31 cellular contexts compared by ENCODE assay signal in the genomic region with DNA sequence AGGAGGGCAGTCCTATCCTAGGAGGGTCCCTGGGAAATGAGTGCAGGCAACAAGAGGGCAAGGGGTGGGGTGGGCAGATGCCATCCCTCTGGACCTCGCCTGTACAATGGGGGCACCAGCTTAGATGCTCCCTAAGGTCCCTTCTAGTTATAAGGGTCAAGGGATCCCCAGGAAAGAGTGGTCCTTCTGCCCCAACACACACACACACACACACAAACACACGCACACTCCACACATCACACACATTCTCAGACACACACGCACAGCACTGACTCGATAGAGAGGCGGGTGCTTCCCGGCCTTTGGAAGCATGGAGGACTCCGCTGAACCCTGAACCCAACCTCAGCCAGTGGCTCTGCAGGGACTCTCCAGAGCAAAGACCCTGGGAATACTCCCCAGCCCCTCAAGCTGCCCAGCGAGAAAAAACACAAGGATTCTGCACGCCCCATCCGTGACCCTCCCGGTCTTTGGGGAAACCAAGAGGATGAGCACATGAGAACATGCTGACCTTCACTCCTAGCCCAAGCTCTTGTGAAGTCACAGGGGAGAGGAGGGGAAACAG.
"Had no signal": no experiment of that assay in that cellular context is flagged by ENCODE, and none has a peak within 500 bp of the region (broad histone marks: within the 10 kb centered on the region; RNA-seq: fewer than 3 reads in every experiment).

No MANE protein-coding gene starts in this region.

- H3K4me3 Mint-ChIP-seq: central memory CD8-positive, alpha-beta T cell; dendritic cell treated with granulocyte-macrophage colony-stimulating factor and Interleukin-4, amounts not matched to agents 40 ng/mL and 50 ng/mL, for 4 days; endodermal cell; immature natural killer cell; natural killer cell treated with Interleukin-12 subunit alpha and Interleukin-12 subunit beta and Interleukin-15 and Interleukin-18, amount 100 ng/mL, for 72 hours; neural progenitor cell; stimulated activated naive CD8-positive, alpha-beta T cell treated with anti-CD3 and anti-CD28 coated beads, Interleukin-15, amount 100 ng/mL, for 72 hours had no signal

- H3K36me3 Mint-ChIP-seq: immature natural killer cell; natural killer cell treated with Interleukin-12 subunit alpha and Interleukin-12 subunit beta and Interleukin-15 and Interleukin-18, amount 100 ng/mL, for 72 hours; neural progenitor cell had no signal

- H3K9me3 Mint-ChIP-seq: central memory CD8-positive, alpha-beta T cell; dendritic cell treated with granulocyte-macrophage colony-stimulating factor and Interleukin-4, amounts not matched to agents 40 ng/mL and 50 ng/mL, for 4 days; endodermal cell; immature natural killer cell; natural killer cell treated with Interleukin-12 subunit alpha and Interleukin-12 subunit beta and Interleukin-15 and Interleukin-18, amount 100 ng/mL, for 72 hours; neural progenitor cell; stimulated activated naive CD8-positive, alpha-beta T cell treated with anti-CD3 and anti-CD28 coated beads, Interleukin-15, amount 100 ng/mL, for 72 hours had no signal

- H3K27me3 Mint-ChIP-seq: central memory CD8-positive, alpha-beta T cell; natural killer cell treated with Interleukin-12 subunit alpha and Interleukin-12 subunit beta and Interleukin-15 and Interleukin-18, amount 100 ng/mL, for 72 hours; stimulated activated naive CD8-positive, alpha-beta T cell treated with anti-CD3 and anti-CD28 coated beads, Interleukin-15, amount 100 ng/mL, for 72 hours had no signal

- H3K27ac ChIP-seq: colonic mucosa, epithelial cell of prostate, gastrocnemius medialis, neural progenitor cell, ovary, psoas muscle, right lobe of liver, suprapubic skin, transverse colon, upper lobe of right lung, uterus had no signal

- ATAC-seq: esophagus mucosa; gastrocnemius medialis; natural killer cell treated with Interleukin-12 subunit alpha and Interleukin-12 subunit beta and Interleukin-15 and Interleukin-18, amount 100 ng/mL, for 72 hours; psoas muscle; right lobe of liver; stimulated activated naive CD8-positive, alpha-beta T cell treated with anti-CD3 and anti-CD28 coated beads, Interleukin-15, amount 100 ng/mL, for 72 hours; upper lobe of right lung had no signal

- FAIRE-seq: small intestine had no signal

- H3K4me3 ChIP-seq: colonic mucosa, gastrocnemius medialis, neural progenitor cell, ovary, psoas muscle, right lobe of liver, suprapubic skin, transverse colon, upper lobe of right lung, uterus had no signal

- H3K27ac Mint-ChIP-seq: dendritic cell treated with granulocyte-macrophage colony-stimulating factor and Interleukin-4, amounts not matched to agents 40 ng/mL and 50 ng/mL, for 4 days; endodermal cell; natural killer cell treated with Interleukin-12 subunit alpha and Interleukin-12 subunit beta and Interleukin-15 and Interleukin-18, amount 100 ng/mL, for 72 hours; neural progenitor cell; stimulated activated naive CD8-positive, alpha-beta T cell treated with anti-CD3 and anti-CD28 coated beads, Interleukin-15, amount 100 ng/mL, for 72 hours had no signal

- DNase-seq: colonic mucosa; effector CD8-positive, alpha-beta T cell; endodermal cell; foreskin fibroblast; gastrocnemius medialis; hypothalamus; immature natural killer cell; islet precursor cell; kidney glomerular epithelial cell; mesendoderm; midbrain; nucleus accumbens; ovary; posterior cingulate gyrus; psoas muscle; right lobe of liver; small intestine; stimulated activated CD4-positive, alpha-beta T cell treated with anti-CD3 and anti-CD28 coated beads, Interleukin-15, amount 100 ng/mL, for 24 hours; stimulated activated CD4-positive, alpha-beta T cell treated with anti-CD3 and anti-CD28 coated beads, Interleukin-2, amount 100 ng/mL, for 48 hours; stimulated activated naive CD4-positive, alpha-beta T cell; stimulated activated naive CD8-positive, alpha-beta T cell treated with anti-CD3 and anti-CD28 coated beads, Interleukin-15, amount 100 ng/mL, for 72 hours; transverse colon; upper lobe of right lung; uterus had no signal

- H3K36me3 ChIP-seq: colonic mucosa, gastrocnemius medialis, neural progenitor cell, ovary, right lobe of liver, suprapubic skin, transverse colon, upper lobe of right lung, uterus had no signal

- H3K27me3 ChIP-seq: colonic mucosa, gastrocnemius medialis, neural progenitor cell, ovary, right lobe of liver, transverse colon, upper lobe of right lung, uterus had no signal

- H3K4me1 Mint-ChIP-seq: central memory CD8-positive, alpha-beta T cell; endodermal cell; stimulated activated naive CD8-positive, alpha-beta T cell treated with anti-CD3 and anti-CD28 coated beads, Interleukin-15, amount 100 ng/mL, for 72 hours had no signal

- H3K9me3 ChIP-seq: colonic mucosa, gastrocnemius medialis, ovary, psoas muscle, right lobe of liver, suprapubic skin, transverse colon, upper lobe of right lung, uterus had no signal

- H3K4me1 ChIP-seq: colonic mucosa, gastrocnemius medialis, neural progenitor cell, psoas muscle, right lobe of liver, transverse colon, upper lobe of right lung, uterus had no signal
